ENCODE assay signal across 1 cellular context in the genomic region with DNA sequence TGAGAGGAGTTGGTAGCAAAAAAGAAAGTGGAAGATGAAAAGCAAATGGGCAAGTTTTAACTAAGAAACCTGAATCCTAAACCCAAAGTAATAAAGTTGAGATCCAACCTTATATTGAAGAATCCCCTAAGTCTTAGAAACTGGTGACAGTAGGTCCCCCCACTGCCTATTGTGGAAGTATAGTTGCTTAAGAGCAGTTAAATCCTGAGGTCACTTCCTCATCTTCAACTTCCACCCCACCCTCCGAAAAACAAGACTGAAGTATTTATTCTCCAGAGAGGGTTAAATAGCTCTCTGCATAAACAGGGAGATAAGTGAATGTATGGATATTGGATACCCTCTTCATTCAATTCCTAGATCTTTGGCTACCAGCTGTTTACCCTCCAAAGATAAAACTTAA.
TF ChIP-seq lines count a peak whose summit lies in the region.

No MANE protein-coding gene starts in this region.

TF ChIP-seq in K562, 482 proteins besides CTCF, POLR2A, EP300 and RAD21 (continues in another document):
- TF ChIP-seq ZNF280A (IDR thresholded peaks at IDR 0.05; ENCODE audit: low read depth, partially characterized antibody) (no peak), ZNF384 (IDR thresholded peaks at IDR 0.05; ENCODE audit: low read depth, low read length) (no peak), ZNF224 (CRISPR knock-in tag; IDR thresholded peaks at IDR 0.05) (no peak), ZMIZ1 (IDR thresholded peaks at IDR 0.05; ENCODE audit: low read depth in 2 of 2, low read length in 2 of 2) (0 out of 4 replicates have a peak, but pooled peaks of 1 of the 2 experiments have one; percentile 14), ZBTB8A (IDR thresholded peaks at IDR 0.05; ENCODE audit: partially characterized antibody) (no peak), PRPF4 (IDR thresholded peaks at IDR 0.05; ENCODE audit: insufficient read depth, low read depth, low read length, poor library complexity, severe bottlenecking) (no peak), EP400 (IDR thresholded peaks at IDR 0.05) (no peak), ARID3A (IDR thresholded peaks at IDR 0.05; ENCODE audit: borderline replicate concordance, low read depth, low read length) (no peak), CEBPB (tag; IDR thresholded peaks at IDR 0.05) (peak; percentile 81), CREB3 (tag; conservative IDR thresholded peaks at IDR 0.05; ENCODE audit: low read depth) (no peak), MAFG (tag; conservative IDR thresholded peaks at IDR 0.05) (no peak), ELK3 (CRISPR knock-in tag; IDR thresholded peaks at IDR 0.05) (no peak), ZBTB9 (CRISPR knock-in tag; IDR thresholded peaks at IDR 0.05) (no peak), LCOR (CRISPR knock-in tag; IDR thresholded peaks at IDR 0.05) (no peak), MEF2D (tag; conservative IDR thresholded peaks at IDR 0.05; ENCODE audit: low read depth) (no peak), FUS (optimal IDR thresholded peaks at IDR 0.05; ENCODE audit: low read depth, low read length) (no peak), HDAC1 (IDR thresholded peaks at IDR 0.05) (no peak), GABPB1 (CRISPR knock-in tag; IDR thresholded peaks at IDR 0.05) (0 out of 2 replicates have a peak, but pooled peaks have one; percentile 37), MTA3 (IDR thresholded peaks at IDR 0.05; ENCODE audit: borderline replicate concordance) (no peak), HNRNPLL (IDR thresholded peaks at IDR 0.05; ENCODE audit: low read depth, low read length, poor library complexity, severe bottlenecking) (no peak), ARHGAP35 (IDR thresholded peaks at IDR 0.05; ENCODE audit: partially characterized antibody) (no peak), SMARCE1 (IDR thresholded peaks at IDR 0.05) (peak; percentile 10; the same call in 1 of the 2 replicates), CCNT2 (IDR thresholded peaks at IDR 0.05; ENCODE audit: borderline replicate concordance, extremely low read depth, insufficient read length, low read depth, low read length) (no peak), ATF7 (IDR thresholded peaks at IDR 0.05) (peak; percentile 60; the same call in 1 of the 2 replicates), POLR2AphosphoS5 (IDR thresholded peaks at IDR 0.05; ENCODE audit: control insufficient read depth, insufficient read depth, low read depth, low read length) (no peak), ZNF699 (CRISPR knock-in tag; IDR thresholded peaks at IDR 0.05; ENCODE audit: insufficient replicate concordance) (no peak), SRF (CRISPR knock-in tag; IDR thresholded peaks at IDR 0.05) (0 out of 4 replicates have a peak, but pooled peaks of 1 of the 2 experiments have one; percentile 38), ZBTB33 (CRISPR knock-in tag; IDR thresholded peaks at IDR 0.05) (no peak), EGR1 (conservative IDR thresholded peaks at IDR 0.05) (no peak), ZNF589 (CRISPR knock-in tag; IDR thresholded peaks at IDR 0.05; ENCODE audit: low read depth) (0 out of 2 replicates have a peak, but pooled peaks have one; percentile 27)
- TF ChIP-seq, protein P1, sequence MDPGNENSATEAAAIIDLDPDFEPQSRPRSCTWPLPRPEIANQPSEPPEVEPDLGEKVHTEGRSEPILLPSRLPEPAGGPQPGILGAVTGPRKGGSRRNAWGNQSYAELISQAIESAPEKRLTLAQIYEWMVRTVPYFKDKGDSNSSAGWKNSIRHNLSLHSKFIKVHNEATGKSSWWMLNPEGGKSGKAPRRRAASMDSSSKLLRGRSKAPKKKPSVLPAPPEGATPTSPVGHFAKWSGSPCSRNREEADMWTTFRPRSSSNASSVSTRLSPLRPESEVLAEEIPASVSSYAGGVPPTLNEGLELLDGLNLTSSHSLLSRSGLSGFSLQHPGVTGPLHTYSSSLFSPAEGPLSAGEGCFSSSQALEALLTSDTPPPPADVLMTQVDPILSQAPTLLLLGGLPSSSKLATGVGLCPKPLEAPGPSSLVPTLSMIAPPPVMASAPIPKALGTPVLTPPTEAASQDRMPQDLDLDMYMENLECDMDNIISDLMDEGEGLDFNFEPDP (CRISPR knock-in tag; IDR thresholded peaks at IDR 0.05), result no peak
- TF ChIP-seq, protein P2, sequence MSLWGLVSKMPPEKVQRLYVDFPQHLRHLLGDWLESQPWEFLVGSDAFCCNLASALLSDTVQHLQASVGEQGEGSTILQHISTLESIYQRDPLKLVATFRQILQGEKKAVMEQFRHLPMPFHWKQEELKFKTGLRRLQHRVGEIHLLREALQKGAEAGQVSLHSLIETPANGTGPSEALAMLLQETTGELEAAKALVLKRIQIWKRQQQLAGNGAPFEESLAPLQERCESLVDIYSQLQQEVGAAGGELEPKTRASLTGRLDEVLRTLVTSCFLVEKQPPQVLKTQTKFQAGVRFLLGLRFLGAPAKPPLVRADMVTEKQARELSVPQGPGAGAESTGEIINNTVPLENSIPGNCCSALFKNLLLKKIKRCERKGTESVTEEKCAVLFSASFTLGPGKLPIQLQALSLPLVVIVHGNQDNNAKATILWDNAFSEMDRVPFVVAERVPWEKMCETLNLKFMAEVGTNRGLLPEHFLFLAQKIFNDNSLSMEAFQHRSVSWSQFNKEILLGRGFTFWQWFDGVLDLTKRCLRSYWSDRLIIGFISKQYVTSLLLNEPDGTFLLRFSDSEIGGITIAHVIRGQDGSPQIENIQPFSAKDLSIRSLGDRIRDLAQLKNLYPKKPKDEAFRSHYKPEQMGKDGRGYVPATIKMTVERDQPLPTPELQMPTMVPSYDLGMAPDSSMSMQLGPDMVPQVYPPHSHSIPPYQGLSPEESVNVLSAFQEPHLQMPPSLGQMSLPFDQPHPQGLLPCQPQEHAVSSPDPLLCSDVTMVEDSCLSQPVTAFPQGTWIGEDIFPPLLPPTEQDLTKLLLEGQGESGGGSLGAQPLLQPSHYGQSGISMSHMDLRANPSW (CRISPR knock-in tag; IDR thresholded peaks at IDR 0.05), result no peak
- TF ChIP-seq, protein P3, sequence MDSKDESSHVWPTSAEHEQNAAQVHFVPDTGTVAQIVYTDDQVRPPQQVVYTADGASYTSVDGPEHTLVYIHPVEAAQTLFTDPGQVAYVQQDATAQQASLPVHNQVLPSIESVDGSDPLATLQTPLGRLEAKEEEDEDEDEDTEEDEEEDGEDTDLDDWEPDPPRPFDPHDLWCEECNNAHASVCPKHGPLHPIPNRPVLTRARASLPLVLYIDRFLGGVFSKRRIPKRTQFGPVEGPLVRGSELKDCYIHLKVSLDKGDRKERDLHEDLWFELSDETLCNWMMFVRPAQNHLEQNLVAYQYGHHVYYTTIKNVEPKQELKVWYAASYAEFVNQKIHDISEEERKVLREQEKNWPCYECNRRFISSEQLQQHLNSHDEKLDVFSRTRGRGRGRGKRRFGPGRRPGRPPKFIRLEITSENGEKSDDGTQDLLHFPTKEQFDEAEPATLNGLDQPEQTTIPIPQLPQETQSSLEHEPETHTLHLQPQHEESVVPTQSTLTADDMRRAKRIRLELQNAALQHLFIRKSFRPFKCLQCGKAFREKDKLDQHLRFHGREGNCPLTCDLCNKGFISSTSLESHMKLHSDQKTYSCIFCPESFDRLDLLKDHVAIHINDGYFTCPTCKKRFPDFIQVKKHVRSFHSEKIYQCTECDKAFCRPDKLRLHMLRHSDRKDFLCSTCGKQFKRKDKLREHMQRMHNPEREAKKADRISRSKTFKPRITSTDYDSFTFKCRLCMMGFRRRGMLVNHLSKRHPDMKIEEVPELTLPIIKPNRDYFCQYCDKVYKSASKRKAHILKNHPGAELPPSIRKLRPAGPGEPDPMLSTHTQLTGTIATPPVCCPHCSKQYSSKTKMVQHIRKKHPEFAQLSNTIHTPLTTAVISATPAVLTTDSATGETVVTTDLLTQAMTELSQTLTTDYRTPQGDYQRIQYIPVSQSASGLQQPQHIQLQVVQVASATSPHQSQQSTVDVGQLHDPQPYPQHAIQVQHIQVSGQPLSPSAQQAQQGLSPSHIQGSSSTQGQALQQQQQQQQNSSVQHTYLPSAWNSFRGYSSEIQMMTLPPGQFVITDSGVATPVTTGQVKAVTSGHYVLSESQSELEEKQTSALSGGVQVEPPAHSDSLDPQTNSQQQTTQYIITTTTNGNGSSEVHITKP (IDR thresholded peaks at IDR 0.05; ENCODE audit: partially characterized antibody), result peak; percentile 27
